Comparison of ENCODE assay signal across 29 cellular contexts in the genomic region with DNA sequence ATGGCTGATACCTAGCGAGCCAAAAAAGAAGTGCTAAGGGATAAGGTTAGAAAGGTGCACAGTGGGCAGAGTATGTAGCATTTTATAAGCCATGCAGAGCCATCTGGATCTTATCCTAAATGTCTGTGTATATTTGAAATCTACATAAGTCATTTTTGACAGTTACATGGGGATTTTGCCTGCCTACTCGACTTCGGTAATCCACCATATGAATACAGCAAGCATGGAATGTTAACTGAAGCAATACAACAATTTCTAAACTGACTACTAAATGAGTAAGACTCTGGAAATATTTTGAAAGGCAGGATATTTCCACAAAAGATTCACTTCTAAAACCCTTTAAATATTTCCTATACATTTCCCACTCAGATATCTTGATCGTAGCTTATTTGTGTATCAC.
"Had no signal": no experiment of that assay in that cellular context is flagged by ENCODE, and none has a peak within 500 bp of the region (broad histone marks: within the 10 kb centered on the region; RNA-seq: fewer than 3 reads in every experiment).

No MANE protein-coding gene starts in this region.

- DNase-seq: hypothalamus; immature natural killer cell; kidney; left colon; left lung; lower lobe of right lung; mammary epithelial cell; mesenchymal stem cell; naive thymus-derived CD8-positive, alpha-beta T cell; nucleus accumbens; pancreas; posterior cingulate gyrus; retina; right cardiac atrium; stimulated activated CD4-positive, alpha-beta T cell treated with anti-CD3 and anti-CD28 coated beads, Interleukin-12 subunit alpha, Interleukin-12 subunit beta, amount 100 ng/mL, for 4 hours; stimulated activated CD4-positive, alpha-beta T cell treated with anti-CD3 and anti-CD28 coated beads, Interleukin-15, amount 100 ng/mL, for 24 hours; stimulated activated CD4-positive, alpha-beta T cell treated with anti-CD3 and anti-CD28 coated beads, Interleukin-2, amount 100 ng/mL, for 24 hours; stimulated activated CD4-positive, alpha-beta T cell treated with anti-CD3 and anti-CD28 coated beads, Interleukin-4, amount 100 ng/mL, for 1 hour; stimulated activated naive B cell treated with anti-CD40 and anti-IgM and Interleukin-4, amounts not matched to agents 10 μg/mL and 1 μg/mL and 100 μg/mL, for 72 hours; stimulated activated naive CD8-positive, alpha-beta T cell treated with anti-CD3 and anti-CD28 coated beads, Interleukin-15, Interleukin-2, amounts not matched to agents 100 U/mL and 50 U/mL, for 24 hours; stomach; testis; tibial artery; upper lobe of right lung had no signal

- H3K27me3 ChIP-seq: left lung, pancreas, stomach, testis, tibial artery, upper lobe of right lung had no signal

- H3K4me3 ChIP-seq: left lung, lower lobe of right lung, pancreas, prostate gland, skin epidermis, stomach, testis, tibial artery, upper lobe of right lung had no signal

- H3K4me1 ChIP-seq: left lung, lower lobe of right lung, pancreas, prostate gland, stomach, testis, tibial artery, upper lobe of right lung had no signal

- H3K9me3 ChIP-seq: lower lobe of right lung, pancreas, prostate gland, stomach, testis, upper lobe of right lung had no signal

- H3K36me3 ChIP-seq: left lung, lower lobe of right lung, pancreas, prostate gland, stomach, tibial artery, upper lobe of right lung had no signal

- ATAC-seq: left colon; left lung; lower lobe of right lung; naive thymus-derived CD8-positive, alpha-beta T cell; pancreas; right cardiac atrium; sciatic nerve; stimulated activated naive B cell treated with anti-CD40 and anti-IgM and Interleukin-4, amounts not matched to agents 10 μg/mL and 1 μg/mL and 100 μg/mL, for 72 hours; stimulated activated naive CD8-positive, alpha-beta T cell treated with anti-CD3 and anti-CD28 coated beads, Interleukin-15, Interleukin-2, amounts not matched to agents 100 U/mL and 50 U/mL, for 24 hours; upper lobe of right lung had no signal

- FAIRE-seq: islet of Langerhans, kidney, pancreas, urothelium cell line had no signal

- H3K27ac ChIP-seq: left lung, lower lobe of right lung, pancreas, prostate gland, skin epidermis, stomach, testis, tibial artery, upper lobe of right lung had no signal
